1 cellular context compared by ENCODE assay signal in genomic region chr10:102132563-102133372, GRCh38.
TF ChIP-seq lines count a peak whose summit lies in the region.

TSS of gene PPRC1 (plus strand) at chr10:102133040. CDS start at chr10:102133069, 29 bp downstream.

TF ChIP-seq in HEK293, 187 proteins besides CTCF, POLR2A, EP300 and RAD21 (continued from another document and continues in another):
- TF ChIP-seq ZNF518A (tag by site-specific recombination; conservative IDR thresholded peaks at IDR 0.05; ENCODE audit: low read depth) (0 out of 2 replicates have a peak, but pooled peaks have one; percentile 20), ZFP37 (tag by site-specific recombination; IDR thresholded peaks at IDR 0.05) (peak; percentile 60), GLI2 (tag by site-specific recombination; IDR thresholded peaks at IDR 0.05; ENCODE audit: borderline replicate concordance, low read depth) (no peak), ZBTB10 (tag by site-specific recombination; IDR thresholded peaks at IDR 0.05) (peak; percentile 58; the same call in 1 of the 2 replicates), SP3 (tag by site-specific recombination; IDR thresholded peaks at IDR 0.05) (peak; percentile 92), ZNF747 (tag by site-specific recombination; IDR thresholded peaks at IDR 0.05) (no peak), ZNF830 (tag by site-specific recombination; IDR thresholded peaks at IDR 0.05; ENCODE audit: low read depth) (no peak), ZSCAN18 (tag by site-specific recombination; IDR thresholded peaks at IDR 0.05) (no peak; the same call in 1 of the 2 replicates), SP2 (tag by site-specific recombination; IDR thresholded peaks at IDR 0.05) (peak; percentile 46), ZNF223 (tag by site-specific recombination; IDR thresholded peaks at IDR 0.05) (no peak), ZNF692 (tag by site-specific recombination; IDR thresholded peaks at IDR 0.05) (peak; percentile 94), ZNF639 (tag by site-specific recombination; IDR thresholded peaks at IDR 0.05) (peak; percentile 84), PRDM1 (tag by site-specific recombination; IDR thresholded peaks at IDR 0.05) (peak; percentile 67; the same call in 1 of the 2 replicates), ZNF2 (tag by site-specific recombination; IDR thresholded peaks at IDR 0.05) (peak; percentile 93), GFI1B (tag by site-specific recombination; IDR thresholded peaks at IDR 0.05) (no peak), ZNF521 (tag by site-specific recombination; IDR thresholded peaks at IDR 0.05) (no peak), ZSCAN16 (tag by site-specific recombination; IDR thresholded peaks at IDR 0.05) (no peak; the same call in 1 of the 2 replicates), ZNF501 (tag by site-specific recombination; IDR thresholded peaks at IDR 0.05) (peak; percentile 80), ZNF280D (tag by site-specific recombination; IDR thresholded peaks at IDR 0.05) (0 out of 2 replicates have a peak, but pooled peaks have one; percentile 32), ZNF544 (tag by site-specific recombination; IDR thresholded peaks at IDR 0.05) (no peak), ZNF791 (tag by site-specific recombination; IDR thresholded peaks at IDR 0.05) (no peak), ZNF449 (tag by site-specific recombination; IDR thresholded peaks at IDR 0.05) (peak; percentile 51; the same call in 1 of the 2 replicates), ZNF140 (tag by site-specific recombination; IDR thresholded peaks at IDR 0.05) (no peak), ZNF658 (tag by site-specific recombination; IDR thresholded peaks at IDR 0.05) (no peak), ZNF645 (tag by site-specific recombination; IDR thresholded peaks at IDR 0.05) (no peak), ZNF549 (tag by site-specific recombination; IDR thresholded peaks at IDR 0.05) (no peak), ZNF184 (tag by site-specific recombination; IDR thresholded peaks at IDR 0.05) (0 out of 2 replicates have a peak, but pooled peaks have one; percentile 39), ZNF132 (tag by site-specific recombination; IDR thresholded peaks at IDR 0.05; ENCODE audit: borderline replicate concordance) (no peak), ZFHX2 (tag by site-specific recombination; conservative IDR thresholded peaks at IDR 0.05) (no peak), ZNF488 (tag by site-specific recombination; IDR thresholded peaks at IDR 0.05) (no peak), ZNF560 (tag by site-specific recombination; IDR thresholded peaks at IDR 0.05; ENCODE audit: borderline replicate concordance) (no peak), ZNF629 (tag by site-specific recombination; IDR thresholded peaks at IDR 0.05) (no peak; the same call in none of the 2 replicates)
- TF ChIP-seq, protein P1, sequence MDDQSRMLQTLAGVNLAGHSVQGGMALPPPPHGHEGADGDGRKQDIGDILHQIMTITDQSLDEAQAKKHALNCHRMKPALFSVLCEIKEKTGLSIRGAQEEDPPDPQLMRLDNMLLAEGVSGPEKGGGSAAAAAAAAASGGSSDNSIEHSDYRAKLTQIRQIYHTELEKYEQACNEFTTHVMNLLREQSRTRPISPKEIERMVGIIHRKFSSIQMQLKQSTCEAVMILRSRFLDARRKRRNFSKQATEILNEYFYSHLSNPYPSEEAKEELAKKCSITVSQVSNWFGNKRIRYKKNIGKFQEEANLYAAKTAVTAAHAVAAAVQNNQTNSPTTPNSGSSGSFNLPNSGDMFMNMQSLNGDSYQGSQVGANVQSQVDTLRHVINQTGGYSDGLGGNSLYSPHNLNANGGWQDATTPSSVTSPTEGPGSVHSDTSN (CRISPR knock-in tag; IDR thresholded peaks at IDR 0.05), result peak; percentile 21; the same call in 1 of the 2 replicates
- TF ChIP-seq, protein P2, sequence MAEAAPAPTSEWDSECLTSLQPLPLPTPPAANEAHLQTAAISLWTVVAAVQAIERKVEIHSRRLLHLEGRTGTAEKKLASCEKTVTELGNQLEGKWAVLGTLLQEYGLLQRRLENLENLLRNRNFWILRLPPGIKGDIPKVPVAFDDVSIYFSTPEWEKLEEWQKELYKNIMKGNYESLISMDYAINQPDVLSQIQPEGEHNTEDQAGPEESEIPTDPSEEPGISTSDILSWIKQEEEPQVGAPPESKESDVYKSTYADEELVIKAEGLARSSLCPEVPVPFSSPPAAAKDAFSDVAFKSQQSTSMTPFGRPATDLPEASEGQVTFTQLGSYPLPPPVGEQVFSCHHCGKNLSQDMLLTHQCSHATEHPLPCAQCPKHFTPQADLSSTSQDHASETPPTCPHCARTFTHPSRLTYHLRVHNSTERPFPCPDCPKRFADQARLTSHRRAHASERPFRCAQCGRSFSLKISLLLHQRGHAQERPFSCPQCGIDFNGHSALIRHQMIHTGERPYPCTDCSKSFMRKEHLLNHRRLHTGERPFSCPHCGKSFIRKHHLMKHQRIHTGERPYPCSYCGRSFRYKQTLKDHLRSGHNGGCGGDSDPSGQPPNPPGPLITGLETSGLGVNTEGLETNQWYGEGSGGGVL (tag by site-specific recombination; IDR thresholded peaks at IDR 0.05), result no peak
